In genomic region chr5:112320408-112320807, GRCh38 we compare ENCODE assay signal across 27 cellular contexts.
"Had no signal": no experiment of that assay in that cellular context is flagged by ENCODE, and none has a peak within 500 bp of the region (broad histone marks: within the 10 kb centered on the region; RNA-seq: fewer than 3 reads in every experiment).

No MANE protein-coding gene starts in this region.

- H3K4me3 ChIP-seq: pancreas, prostate gland, right lobe of liver, sigmoid colon, stomach, thoracic aorta, thyroid gland, tibial nerve, upper lobe of left lung, vagina had no signal

- H3K4me3 Mint-ChIP-seq: natural killer cell treated with Interleukin-12 subunit alpha and Interleukin-12 subunit beta and Interleukin-15 and Interleukin-18, amount 100 ng/mL, for 72 hours; nephron progenitor cell; neural crest cell; stimulated activated effector memory CD8-positive, alpha-beta T cell treated with anti-CD3 and anti-CD28 coated beads, Interleukin-12 subunit alpha, Interleukin-12 subunit beta, amount 100 ng/mL, for 72 hours; stimulated activated naive B cell treated with anti-CD40 and anti-IgM and Interleukin-4, amounts not matched to agents 10 μg/mL and 1 μg/mL and 100 μg/mL, for 72 hours; stimulated activated naive CD8-positive, alpha-beta T cell treated with anti-CD3 and anti-CD28 coated beads, Interleukin-15, Interleukin-2, amounts not matched to agents 100 ng/mL and 50 ng/mL, for 24 hours had no signal

- H3K4me1 ChIP-seq: prostate gland, right lobe of liver, sigmoid colon, tibial nerve, upper lobe of left lung had no signal

- H3K36me3 Mint-ChIP-seq: natural killer cell treated with Interleukin-12 subunit alpha and Interleukin-12 subunit beta and Interleukin-15 and Interleukin-18, amount 100 ng/mL, for 72 hours; stimulated activated effector memory CD8-positive, alpha-beta T cell treated with anti-CD3 and anti-CD28 coated beads, Interleukin-12 subunit alpha, Interleukin-12 subunit beta, amount 100 ng/mL, for 72 hours; stimulated activated naive B cell treated with anti-CD40 and anti-IgM and Interleukin-4, amounts not matched to agents 10 μg/mL and 1 μg/mL and 100 μg/mL, for 72 hours had no signal

- H3K27me3 Mint-ChIP-seq: natural killer cell treated with Interleukin-12 subunit alpha and Interleukin-12 subunit beta and Interleukin-15 and Interleukin-18, amount 100 ng/mL, for 72 hours had no signal

- H3K27ac ChIP-seq: neutrophil, pancreas, prostate gland, right lobe of liver, sigmoid colon, stomach, thoracic aorta, thyroid gland, tibial nerve, upper lobe of left lung, vagina had no signal

- DNase-seq: nephron progenitor cell; nucleus accumbens; pancreas; retina; right cardiac atrium; right lobe of liver; sigmoid colon; small intestine; stimulated activated CD4-positive, alpha-beta T cell treated with anti-CD3 and anti-CD28 coated beads, Interleukin-15, amount 100 ng/mL, for 24 hours; stimulated activated CD4-positive, alpha-beta T cell treated with anti-CD3 and anti-CD28 coated beads, Interleukin-2, amount 100 ng/mL, for 24 hours; stimulated activated CD4-positive, alpha-beta T cell treated with anti-CD3 and anti-CD28 coated beads, Interleukin-2, amount 100 ng/mL, for 48 hours; stimulated activated CD4-positive, alpha-beta T cell treated with anti-CD3 and anti-CD28 coated beads, Interleukin-4, amount 100 ng/mL, for 24 hours; stimulated activated naive B cell treated with anti-CD40 and anti-IgM and Interleukin-4, amounts not matched to agents 10 μg/mL and 1 μg/mL and 100 μg/mL, for 72 hours; stimulated activated naive CD4-positive, alpha-beta T cell treated with Interleukin-2 at 50 U/mL for 16 hours; stomach; thyroid gland; trophoblast cell; upper lobe of left lung had no signal

- H3K36me3 ChIP-seq: neutrophil, pancreas, prostate gland, right lobe of liver, sigmoid colon, stomach, thoracic aorta, thyroid gland, tibial nerve, upper lobe of left lung, vagina had no signal

- H3K9me3 ChIP-seq: neutrophil, pancreas, prostate gland, right lobe of liver, sigmoid colon, stomach, thoracic aorta, thyroid gland, tibial nerve, upper lobe of left lung, vagina had no signal

- H3K27ac Mint-ChIP-seq: natural killer cell treated with Interleukin-12 subunit alpha and Interleukin-12 subunit beta and Interleukin-15 and Interleukin-18, amount 100 ng/mL, for 72 hours; nephron progenitor cell; stimulated activated effector memory CD8-positive, alpha-beta T cell treated with anti-CD3 and anti-CD28 coated beads, Interleukin-12 subunit alpha, Interleukin-12 subunit beta, amount 100 ng/mL, for 72 hours; stimulated activated naive B cell treated with anti-CD40 and anti-IgM and Interleukin-4, amounts not matched to agents 10 μg/mL and 1 μg/mL and 100 μg/mL, for 72 hours; stimulated activated naive CD8-positive, alpha-beta T cell treated with anti-CD3 and anti-CD28 coated beads, Interleukin-15, Interleukin-2, amounts not matched to agents 100 ng/mL and 50 ng/mL, for 24 hours had no signal

- ATAC-seq: natural killer cell treated with Interleukin-12 subunit alpha and Interleukin-12 subunit beta and Interleukin-15 and Interleukin-18, amount 100 ng/mL, for 72 hours; pancreas; stimulated activated effector memory CD8-positive, alpha-beta T cell treated with anti-CD3 and anti-CD28 coated beads, Interleukin-12 subunit alpha, Interleukin-12 subunit beta, amount 100 ng/mL, for 72 hours; stimulated activated naive B cell treated with anti-CD40 and anti-IgM and Interleukin-4, amounts not matched to agents 10 μg/mL and 1 μg/mL and 100 μg/mL, for 72 hours had no signal

- H3K27me3 ChIP-seq: neutrophil, pancreas, right lobe of liver, sigmoid colon, stomach, thyroid gland, tibial nerve, upper lobe of left lung, vagina had no signal

- H3K9me3 Mint-ChIP-seq: natural killer cell treated with Interleukin-12 subunit alpha and Interleukin-12 subunit beta and Interleukin-15 and Interleukin-18, amount 100 ng/mL, for 72 hours; nephron progenitor cell; neural crest cell; stimulated activated effector memory CD8-positive, alpha-beta T cell treated with anti-CD3 and anti-CD28 coated beads, Interleukin-12 subunit alpha, Interleukin-12 subunit beta, amount 100 ng/mL, for 72 hours; stimulated activated naive B cell treated with anti-CD40 and anti-IgM and Interleukin-4, amounts not matched to agents 10 μg/mL and 1 μg/mL and 100 μg/mL, for 72 hours; stimulated activated naive CD8-positive, alpha-beta T cell treated with anti-CD3 and anti-CD28 coated beads, Interleukin-15, Interleukin-2, amounts not matched to agents 100 ng/mL and 50 ng/mL, for 24 hours had no signal

- H3K4me1 Mint-ChIP-seq: nephron progenitor cell; neural crest cell; stimulated activated effector memory CD8-positive, alpha-beta T cell treated with anti-CD3 and anti-CD28 coated beads, Interleukin-12 subunit alpha, Interleukin-12 subunit beta, amount 100 ng/mL, for 72 hours; stimulated activated naive B cell treated with anti-CD40 and anti-IgM and Interleukin-4, amounts not matched to agents 10 μg/mL and 1 μg/mL and 100 μg/mL, for 72 hours had no signal
